ENCODE assay signal across 1 cellular context in the genomic region with DNA sequence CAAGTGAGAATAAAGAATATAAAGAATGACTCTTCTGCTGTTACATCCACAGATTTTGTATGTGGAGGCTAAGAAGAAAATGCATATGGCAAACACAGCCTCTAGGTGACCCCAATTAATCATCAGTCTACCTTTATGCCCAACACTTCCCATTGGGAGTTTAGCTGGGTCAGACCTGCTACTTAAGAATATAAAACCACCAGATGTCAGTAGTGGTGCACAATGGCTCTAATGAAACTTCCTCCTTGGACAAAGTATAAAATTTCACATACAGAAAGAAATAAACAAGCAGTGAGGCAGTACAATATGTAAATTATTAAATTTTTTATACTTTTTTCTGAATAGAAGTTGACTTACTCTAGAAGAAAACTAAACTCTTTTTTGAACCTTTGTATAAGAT.
TF ChIP-seq lines count a peak whose summit lies in the region.

No MANE protein-coding gene starts in this region.

TF ChIP-seq in GM23338, 12 proteins besides CTCF, POLR2A, EP300 and RAD21 (continued from another document):
- TF ChIP-seq, protein P1, sequence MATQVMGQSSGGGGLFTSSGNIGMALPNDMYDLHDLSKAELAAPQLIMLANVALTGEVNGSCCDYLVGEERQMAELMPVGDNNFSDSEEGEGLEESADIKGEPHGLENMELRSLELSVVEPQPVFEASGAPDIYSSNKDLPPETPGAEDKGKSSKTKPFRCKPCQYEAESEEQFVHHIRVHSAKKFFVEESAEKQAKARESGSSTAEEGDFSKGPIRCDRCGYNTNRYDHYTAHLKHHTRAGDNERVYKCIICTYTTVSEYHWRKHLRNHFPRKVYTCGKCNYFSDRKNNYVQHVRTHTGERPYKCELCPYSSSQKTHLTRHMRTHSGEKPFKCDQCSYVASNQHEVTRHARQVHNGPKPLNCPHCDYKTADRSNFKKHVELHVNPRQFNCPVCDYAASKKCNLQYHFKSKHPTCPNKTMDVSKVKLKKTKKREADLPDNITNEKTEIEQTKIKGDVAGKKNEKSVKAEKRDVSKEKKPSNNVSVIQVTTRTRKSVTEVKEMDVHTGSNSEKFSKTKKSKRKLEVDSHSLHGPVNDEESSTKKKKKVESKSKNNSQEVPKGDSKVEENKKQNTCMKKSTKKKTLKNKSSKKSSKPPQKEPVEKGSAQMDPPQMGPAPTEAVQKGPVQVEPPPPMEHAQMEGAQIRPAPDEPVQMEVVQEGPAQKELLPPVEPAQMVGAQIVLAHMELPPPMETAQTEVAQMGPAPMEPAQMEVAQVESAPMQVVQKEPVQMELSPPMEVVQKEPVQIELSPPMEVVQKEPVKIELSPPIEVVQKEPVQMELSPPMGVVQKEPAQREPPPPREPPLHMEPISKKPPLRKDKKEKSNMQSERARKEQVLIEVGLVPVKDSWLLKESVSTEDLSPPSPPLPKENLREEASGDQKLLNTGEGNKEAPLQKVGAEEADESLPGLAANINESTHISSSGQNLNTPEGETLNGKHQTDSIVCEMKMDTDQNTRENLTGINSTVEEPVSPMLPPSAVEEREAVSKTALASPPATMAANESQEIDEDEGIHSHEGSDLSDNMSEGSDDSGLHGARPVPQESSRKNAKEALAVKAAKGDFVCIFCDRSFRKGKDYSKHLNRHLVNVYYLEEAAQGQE (IDR thresholded peaks at IDR 0.05; ENCODE audit: unreplicated experiment): no peak
- TF ChIP-seq POLR2AphosphoS5 (IDR thresholded peaks at IDR 0.05; ENCODE audit: low read depth): no peak
- no peak for TF ChIP-seq ZNF114 (CRISPR knock-in tag; IDR thresholded peaks at IDR 0.05)
